In the genomic region with DNA sequence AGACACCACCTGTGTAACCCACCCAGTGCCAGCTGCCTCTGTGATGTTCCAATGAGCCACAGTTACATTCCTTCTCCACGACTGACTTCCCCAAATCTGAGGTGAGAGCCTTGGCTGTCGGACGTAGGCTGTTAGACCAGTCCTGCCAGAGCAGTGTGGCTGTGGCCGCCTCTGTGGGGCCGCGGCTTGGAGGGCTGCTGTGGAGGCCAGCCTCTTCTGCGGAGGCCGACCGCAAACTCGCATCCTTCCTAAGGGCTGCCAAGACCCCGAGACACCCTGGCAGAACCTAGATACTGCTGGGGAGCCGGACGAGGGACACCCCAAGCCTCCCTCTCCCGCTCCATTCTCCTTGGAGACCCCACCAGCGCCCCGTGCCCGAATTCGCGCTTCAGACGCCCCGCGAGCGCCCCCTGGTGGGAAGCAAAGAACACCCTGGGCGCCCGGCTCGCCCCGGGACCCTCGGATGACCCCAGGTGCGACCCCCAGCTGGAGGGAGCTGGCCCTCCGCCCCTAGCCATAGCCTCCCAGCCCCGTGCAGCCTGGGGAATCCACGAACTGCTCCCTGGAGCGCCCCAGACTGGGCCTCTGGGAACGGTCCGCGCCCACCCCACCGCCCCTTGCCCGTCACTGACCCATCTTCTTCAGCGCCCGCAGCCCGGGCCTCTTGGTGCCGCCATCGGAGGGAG, we compare ENCODE assay signal across 9 cellular contexts. TPM values are rescaled to one million over a fixed set of nuclear protein-coding genes. Genes with fewer than 3 reads are reported as not detected.
A peak's percentile ranks its signal among the peaks of the same experiment; 100 is the strongest.
DNase-seq lines count a peak whose midpoint lies in the region; ATAC-seq, FAIRE-seq and TF ChIP-seq lines count a peak whose summit lies in the region.
"Had no signal": no experiment of that assay in that cellular context is flagged by ENCODE, and none has a peak within 500 bp of the region (broad histone marks: within the 10 kb centered on the region; RNA-seq: fewer than 3 reads in every experiment).

No MANE protein-coding gene starts in this region.

- peak; percentile 88 to 98 for TF ChIP-seq CTCF in brain (conservative IDR thresholded peaks at IDR 0.05)
- TF ChIP-seq CTCF in kidney (IDR thresholded peaks at IDR 0.05; ENCODE audit: borderline replicate concordance, extremely low read depth, insufficient read depth) = peak; percentile 45

- H3K4me1 ChIP-seq in kidney (ENCODE audit: control insufficient read depth in 1 of 2, insufficient read depth in 1 of 2, low read depth in 1 of 2, low read length in 2 of 2) = peaks cover 6 to 28% of the 10 kb centered on the region in 2 donors

- ATAC-seq in GM21515 (IDR thresholded peaks at IDR 0.05; ENCODE audit: unreplicated experiment) = no peak

- FAIRE-seq in kidney (lab: Jason Lieb, UNC) = no peak
- FAIRE-seq: islet of Langerhans had no signal

- peak overlapping the region; percentile 73 to 88 (median 81) for H3K4me3 Mint-ChIP-seq in brain

- H3K9me3 ChIP-seq in SK-N-MC (ENCODE audit: low read depth, low read length) (no peaks in the 10 kb centered on the region), kidney (ENCODE audit: control insufficient read depth in 1 of 2, low read length in 2 of 2) (no peaks in the 10 kb centered on the region)

- H3K27ac ChIP-seq in SK-N-MC (no peak overlapping the region), kidney (ENCODE audit: low read depth in 2 of 2, low read length in 2 of 2) (peak overlapping the region in 1 of 2 donors; percentile 57)

- H3K36me3 ChIP-seq in SK-N-MC (ENCODE audit: insufficient read depth, low read length) (no peaks in the 10 kb centered on the region), kidney (ENCODE audit: control insufficient read depth in 1 of 2, insufficient read depth in 2 of 2, low read length in 2 of 2) (no peaks in the 10 kb centered on the region)

- peaks cover 61% of the 10 kb centered on the region for H3K4me1 Mint-ChIP-seq in brain

- peak; percentile 34 for DNase-seq in NK-92 treated with Interleukin-12 subunit alpha and Interleukin-12 subunit beta, amount 100 ng/mL, for 24 hours (lab: John Stamatoyannopoulos, UW)
- DNase-seq in NK-92 (lab: John Stamatoyannopoulos, UW; ENCODE audit: unreplicated experiment) (no peak), SK-N-MC (ENCODE audit: low read depth, low spot score) (no peak), kidney (peak; percentile 88), MV-4-11 (lab: John Stamatoyannopoulos, UW) (no peak)
- DNase-seq in stimulated activated CD4-positive, alpha-beta T cell treated with anti-CD3 and anti-CD28 coated beads, Interleukin-2, amount 100 ng/mL, for 48 hours = peak; percentile 51 to 62

- peaks cover 4% of the 10 kb centered on the region for H3K27me3 Mint-ChIP-seq in brain

- peak overlapping the region in 2 of 5 experiments; percentile 44 to 82 for H3K27ac Mint-ChIP-seq in brain

- intact Hi-C loops in kidney (cut with DNase I) = loop anchor here (10.0 kb wide), 1 partner anchor 63 kb away; no protein-coding TSS in a partner anchor

- H3K9ac ChIP-seq in SK-N-MC (ENCODE audit: insufficient read length) (peak overlapping the region; percentile 70), kidney (ENCODE audit: low read length in 2 of 2) (peak overlapping the region in 1 of 2 donors; percentile 55)

- H3K9me3 Mint-ChIP-seq in brain = peaks cover 0 to 7% (median 3%) of the 10 kb centered on the region in 5 experiments

- H3K36me3 Mint-ChIP-seq in brain = no peaks in the 10 kb centered on the region

- peak overlapping the region; percentile 94 for H3K4me3 ChIP-seq in SK-N-MC
- H3K4me3 ChIP-seq in kidney (ENCODE audit: low read length in 2 of 2) = peak overlapping the region; percentile 30 to 60

RNA-seq across cellular contexts. Expression of a gene that starts 0.6 kb away (rescaled TPM):
- polyA plus RNA-seq in brain (ENCODE audit: insufficient read depth, low read depth, low replicate concordance) (35.8 TPM), kidney (ENCODE audit: insufficient read depth, low read depth, low replicate concordance) (14.8 TPM)
- total RNA-seq in kidney = 111 TPM

RNA-seq across cellular contexts. Expression of a gene that starts 3.7 kb away (rescaled TPM):
- polyA plus RNA-seq in brain (ENCODE audit: insufficient read depth, low read depth, low replicate concordance) (7.6 TPM), kidney (ENCODE audit: insufficient read depth, low read depth, low replicate concordance) (46.3 TPM)
- total RNA-seq in kidney = 19.2 TPM

RNA-seq across cellular contexts. Expression of a gene that starts 16.5 kb away (rescaled TPM):
- polyA plus RNA-seq in brain (ENCODE audit: insufficient read depth, low read depth, low replicate concordance) = 10.8 TPM
- 34.7 TPM for total RNA-seq in kidney
- 25.0 TPM for polyA plus RNA-seq in kidney (ENCODE audit: insufficient read depth, low read depth, low replicate concordance)

RNA-seq across cellular contexts. Expression of a gene that starts 29.9 kb away (rescaled TPM):
- polyA plus RNA-seq in brain (ENCODE audit: insufficient read depth, low read depth, low replicate concordance) = 17.2 TPM
- total RNA-seq in kidney = 6.2 TPM
- 29.1 TPM for polyA plus RNA-seq in kidney (ENCODE audit: insufficient read depth, low read depth, low replicate concordance)

Comparison
In these comparisons a context has a peak if more than half of its experiments do, and no peak if none do; other contexts are left out.
1. DNase-seq: peak in NK-92 treated with Interleukin-12 subunit alpha and Interleukin-12 subunit beta, amount 100 ng/mL, for 24 hours (single experiment), kidney (single experiment) and stimulated activated CD4-positive, alpha-beta T cell treated with anti-CD3 and anti-CD28 coated beads, Interleukin-2, amount 100 ng/mL, for 48 hours (2 of 2); none in NK-92 (single experiment), SK-N-MC (single experiment) and MV-4-11 (single experiment).